Comparison of ENCODE assay signal across 2 cellular contexts in the genomic region with DNA sequence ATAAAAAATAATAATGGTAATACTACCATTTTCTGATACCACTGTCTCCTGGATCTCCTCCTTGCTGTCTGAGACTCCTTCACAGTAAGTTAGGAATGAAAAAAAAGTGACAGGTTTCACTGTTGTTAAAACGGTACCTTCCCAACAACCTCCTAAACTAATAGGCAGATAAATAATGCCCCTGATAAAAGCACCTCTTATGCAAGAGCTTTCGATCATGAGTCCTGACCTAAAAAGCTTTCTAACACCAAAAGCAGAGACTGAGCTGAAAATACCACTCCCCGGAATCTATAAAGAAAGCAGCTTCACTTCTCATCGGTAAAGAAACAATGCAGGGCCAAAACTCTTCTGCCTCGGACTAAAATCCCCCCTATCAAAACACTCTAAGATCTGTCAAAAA.
TF ChIP-seq lines count a peak whose summit lies in the region.

No MANE protein-coding gene starts in this region.

TF ChIP-seq in liver, 16 proteins besides CTCF, POLR2A, EP300 and RAD21:
- TF ChIP-seq, protein P1, sequence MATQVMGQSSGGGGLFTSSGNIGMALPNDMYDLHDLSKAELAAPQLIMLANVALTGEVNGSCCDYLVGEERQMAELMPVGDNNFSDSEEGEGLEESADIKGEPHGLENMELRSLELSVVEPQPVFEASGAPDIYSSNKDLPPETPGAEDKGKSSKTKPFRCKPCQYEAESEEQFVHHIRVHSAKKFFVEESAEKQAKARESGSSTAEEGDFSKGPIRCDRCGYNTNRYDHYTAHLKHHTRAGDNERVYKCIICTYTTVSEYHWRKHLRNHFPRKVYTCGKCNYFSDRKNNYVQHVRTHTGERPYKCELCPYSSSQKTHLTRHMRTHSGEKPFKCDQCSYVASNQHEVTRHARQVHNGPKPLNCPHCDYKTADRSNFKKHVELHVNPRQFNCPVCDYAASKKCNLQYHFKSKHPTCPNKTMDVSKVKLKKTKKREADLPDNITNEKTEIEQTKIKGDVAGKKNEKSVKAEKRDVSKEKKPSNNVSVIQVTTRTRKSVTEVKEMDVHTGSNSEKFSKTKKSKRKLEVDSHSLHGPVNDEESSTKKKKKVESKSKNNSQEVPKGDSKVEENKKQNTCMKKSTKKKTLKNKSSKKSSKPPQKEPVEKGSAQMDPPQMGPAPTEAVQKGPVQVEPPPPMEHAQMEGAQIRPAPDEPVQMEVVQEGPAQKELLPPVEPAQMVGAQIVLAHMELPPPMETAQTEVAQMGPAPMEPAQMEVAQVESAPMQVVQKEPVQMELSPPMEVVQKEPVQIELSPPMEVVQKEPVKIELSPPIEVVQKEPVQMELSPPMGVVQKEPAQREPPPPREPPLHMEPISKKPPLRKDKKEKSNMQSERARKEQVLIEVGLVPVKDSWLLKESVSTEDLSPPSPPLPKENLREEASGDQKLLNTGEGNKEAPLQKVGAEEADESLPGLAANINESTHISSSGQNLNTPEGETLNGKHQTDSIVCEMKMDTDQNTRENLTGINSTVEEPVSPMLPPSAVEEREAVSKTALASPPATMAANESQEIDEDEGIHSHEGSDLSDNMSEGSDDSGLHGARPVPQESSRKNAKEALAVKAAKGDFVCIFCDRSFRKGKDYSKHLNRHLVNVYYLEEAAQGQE (IDR thresholded peaks at IDR 0.05), result no peak
- TF ChIP-seq, protein P2, sequence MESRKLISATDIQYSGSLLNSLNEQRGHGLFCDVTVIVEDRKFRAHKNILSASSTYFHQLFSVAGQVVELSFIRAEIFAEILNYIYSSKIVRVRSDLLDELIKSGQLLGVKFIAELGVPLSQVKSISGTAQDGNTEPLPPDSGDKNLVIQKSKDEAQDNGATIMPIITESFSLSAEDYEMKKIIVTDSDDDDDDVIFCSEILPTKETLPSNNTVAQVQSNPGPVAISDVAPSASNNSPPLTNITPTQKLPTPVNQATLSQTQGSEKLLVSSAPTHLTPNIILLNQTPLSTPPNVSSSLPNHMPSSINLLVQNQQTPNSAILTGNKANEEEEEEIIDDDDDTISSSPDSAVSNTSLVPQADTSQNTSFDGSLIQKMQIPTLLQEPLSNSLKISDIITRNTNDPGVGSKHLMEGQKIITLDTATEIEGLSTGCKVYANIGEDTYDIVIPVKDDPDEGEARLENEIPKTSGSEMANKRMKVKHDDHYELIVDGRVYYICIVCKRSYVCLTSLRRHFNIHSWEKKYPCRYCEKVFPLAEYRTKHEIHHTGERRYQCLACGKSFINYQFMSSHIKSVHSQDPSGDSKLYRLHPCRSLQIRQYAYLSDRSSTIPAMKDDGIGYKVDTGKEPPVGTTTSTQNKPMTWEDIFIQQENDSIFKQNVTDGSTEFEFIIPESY (IDR thresholded peaks at IDR 0.05), result peak; percentile 20
- TF ChIP-seq GABPA (IDR thresholded peaks at IDR 0.05 in 1 of 2, conservative IDR thresholded peaks at IDR 0.05 in 1 of 2), result no peak
- no peak for TF ChIP-seq HNF4A (conservative IDR thresholded peaks at IDR 0.05)
- TF ChIP-seq EGR1 (IDR thresholded peaks at IDR 0.05; ENCODE audit: low read depth in 2 of 2), result no peak
- no peak for TF ChIP-seq FOXA2 (IDR thresholded peaks at IDR 0.05)

TF ChIP-seq in HepG2, 621 proteins besides CTCF, POLR2A, EP300 and RAD21:
- TF ChIP-seq PRPF4 (IDR thresholded peaks at IDR 0.05; ENCODE audit: low read depth, low read length, poor library complexity, severe bottlenecking) (no peak), CEBPG (CRISPR knock-in tag; IDR thresholded peaks at IDR 0.05) (no peak), ZNF260 (CRISPR knock-in tag; IDR thresholded peaks at IDR 0.05; ENCODE audit: borderline replicate concordance, low read depth) (no peak), MIXL1 (CRISPR knock-in tag; IDR thresholded peaks at IDR 0.05) (no peak), ZNF205 (CRISPR knock-in tag; IDR thresholded peaks at IDR 0.05) (no peak), HNRNPH1 (optimal IDR thresholded peaks at IDR 0.05; ENCODE audit: low read depth, low read length) (no peak), SOX5 (CRISPR knock-in tag; IDR thresholded peaks at IDR 0.05; ENCODE audit: borderline replicate concordance) (no peak), GLI4 (CRISPR knock-in tag; IDR thresholded peaks at IDR 0.05; ENCODE audit: borderline replicate concordance) (no peak), NFYB (CRISPR knock-in tag; IDR thresholded peaks at IDR 0.05) (no peak), EZH2 (conservative IDR thresholded peaks at IDR 0.05; ENCODE audit: low read depth, low read length) (no peak), SRY (CRISPR knock-in tag; IDR thresholded peaks at IDR 0.05) (no peak), ZKSCAN1 (IDR thresholded peaks at IDR 0.05; ENCODE audit: low read length) (no peak), POGZ (CRISPR knock-in tag; IDR thresholded peaks at IDR 0.05) (no peak)
- TF ChIP-seq, protein P3, sequence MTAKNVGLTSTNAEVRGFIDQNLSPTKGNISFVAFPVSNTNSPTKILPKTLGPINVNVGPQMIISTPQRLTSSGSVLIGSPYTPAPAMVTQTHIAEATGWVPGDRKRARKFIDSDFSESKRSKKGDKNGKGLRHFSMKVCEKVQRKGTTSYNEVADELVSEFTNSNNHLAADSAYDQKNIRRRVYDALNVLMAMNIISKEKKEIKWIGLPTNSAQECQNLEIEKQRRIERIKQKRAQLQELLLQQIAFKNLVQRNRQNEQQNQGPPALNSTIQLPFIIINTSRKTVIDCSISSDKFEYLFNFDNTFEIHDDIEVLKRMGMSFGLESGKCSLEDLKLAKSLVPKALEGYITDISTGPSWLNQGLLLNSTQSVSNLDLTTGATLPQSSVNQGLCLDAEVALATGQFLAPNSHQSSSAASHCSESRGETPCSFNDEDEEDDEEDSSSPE (CRISPR knock-in tag; IDR thresholded peaks at IDR 0.05), result no peak
- TF ChIP-seq, protein P4, sequence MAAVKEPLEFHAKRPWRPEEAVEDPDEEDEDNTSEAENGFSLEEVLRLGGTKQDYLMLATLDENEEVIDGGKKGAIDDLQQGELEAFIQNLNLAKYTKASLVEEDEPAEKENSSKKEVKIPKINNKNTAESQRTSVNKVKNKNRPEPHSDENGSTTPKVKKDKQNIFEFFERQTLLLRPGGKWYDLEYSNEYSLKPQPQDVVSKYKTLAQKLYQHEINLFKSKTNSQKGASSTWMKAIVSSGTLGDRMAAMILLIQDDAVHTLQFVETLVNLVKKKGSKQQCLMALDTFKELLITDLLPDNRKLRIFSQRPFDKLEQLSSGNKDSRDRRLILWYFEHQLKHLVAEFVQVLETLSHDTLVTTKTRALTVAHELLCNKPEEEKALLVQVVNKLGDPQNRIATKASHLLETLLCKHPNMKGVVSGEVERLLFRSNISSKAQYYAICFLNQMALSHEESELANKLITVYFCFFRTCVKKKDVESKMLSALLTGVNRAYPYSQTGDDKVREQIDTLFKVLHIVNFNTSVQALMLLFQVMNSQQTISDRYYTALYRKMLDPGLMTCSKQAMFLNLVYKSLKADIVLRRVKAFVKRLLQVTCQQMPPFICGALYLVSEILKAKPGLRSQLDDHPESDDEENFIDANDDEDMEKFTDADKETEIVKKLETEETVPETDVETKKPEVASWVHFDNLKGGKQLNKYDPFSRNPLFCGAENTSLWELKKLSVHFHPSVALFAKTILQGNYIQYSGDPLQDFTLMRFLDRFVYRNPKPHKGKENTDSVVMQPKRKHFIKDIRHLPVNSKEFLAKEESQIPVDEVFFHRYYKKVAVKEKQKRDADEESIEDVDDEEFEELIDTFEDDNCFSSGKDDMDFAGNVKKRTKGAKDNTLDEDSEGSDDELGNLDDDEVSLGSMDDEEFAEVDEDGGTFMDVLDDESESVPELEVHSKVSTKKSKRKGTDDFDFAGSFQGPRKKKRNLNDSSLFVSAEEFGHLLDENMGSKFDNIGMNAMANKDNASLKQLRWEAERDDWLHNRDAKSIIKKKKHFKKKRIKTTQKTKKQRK (IDR thresholded peaks at IDR 0.05; ENCODE audit: low read length), result no peak
- TF ChIP-seq, protein P5, sequence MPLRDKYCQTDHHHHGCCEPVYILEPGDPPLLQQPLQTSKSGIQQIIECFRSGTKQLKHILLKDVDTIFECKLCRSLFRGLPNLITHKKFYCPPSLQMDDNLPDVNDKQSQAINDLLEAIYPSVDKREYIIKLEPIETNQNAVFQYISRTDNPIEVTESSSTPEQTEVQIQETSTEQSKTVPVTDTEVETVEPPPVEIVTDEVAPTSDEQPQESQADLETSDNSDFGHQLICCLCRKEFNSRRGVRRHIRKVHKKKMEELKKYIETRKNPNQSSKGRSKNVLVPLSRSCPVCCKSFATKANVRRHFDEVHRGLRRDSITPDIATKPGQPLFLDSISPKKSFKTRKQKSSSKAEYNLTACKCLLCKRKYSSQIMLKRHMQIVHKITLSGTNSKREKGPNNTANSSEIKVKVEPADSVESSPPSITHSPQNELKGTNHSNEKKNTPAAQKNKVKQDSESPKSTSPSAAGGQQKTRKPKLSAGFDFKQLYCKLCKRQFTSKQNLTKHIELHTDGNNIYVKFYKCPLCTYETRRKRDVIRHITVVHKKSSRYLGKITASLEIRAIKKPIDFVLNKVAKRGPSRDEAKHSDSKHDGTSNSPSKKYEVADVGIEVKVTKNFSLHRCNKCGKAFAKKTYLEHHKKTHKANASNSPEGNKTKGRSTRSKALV (CRISPR knock-in tag; IDR thresholded peaks at IDR 0.05), result no peak
TF ChIP-seq in HepG2: peak in this region for 0.
